Comparison of ENCODE assay signal across 27 cellular contexts in the genomic region with DNA sequence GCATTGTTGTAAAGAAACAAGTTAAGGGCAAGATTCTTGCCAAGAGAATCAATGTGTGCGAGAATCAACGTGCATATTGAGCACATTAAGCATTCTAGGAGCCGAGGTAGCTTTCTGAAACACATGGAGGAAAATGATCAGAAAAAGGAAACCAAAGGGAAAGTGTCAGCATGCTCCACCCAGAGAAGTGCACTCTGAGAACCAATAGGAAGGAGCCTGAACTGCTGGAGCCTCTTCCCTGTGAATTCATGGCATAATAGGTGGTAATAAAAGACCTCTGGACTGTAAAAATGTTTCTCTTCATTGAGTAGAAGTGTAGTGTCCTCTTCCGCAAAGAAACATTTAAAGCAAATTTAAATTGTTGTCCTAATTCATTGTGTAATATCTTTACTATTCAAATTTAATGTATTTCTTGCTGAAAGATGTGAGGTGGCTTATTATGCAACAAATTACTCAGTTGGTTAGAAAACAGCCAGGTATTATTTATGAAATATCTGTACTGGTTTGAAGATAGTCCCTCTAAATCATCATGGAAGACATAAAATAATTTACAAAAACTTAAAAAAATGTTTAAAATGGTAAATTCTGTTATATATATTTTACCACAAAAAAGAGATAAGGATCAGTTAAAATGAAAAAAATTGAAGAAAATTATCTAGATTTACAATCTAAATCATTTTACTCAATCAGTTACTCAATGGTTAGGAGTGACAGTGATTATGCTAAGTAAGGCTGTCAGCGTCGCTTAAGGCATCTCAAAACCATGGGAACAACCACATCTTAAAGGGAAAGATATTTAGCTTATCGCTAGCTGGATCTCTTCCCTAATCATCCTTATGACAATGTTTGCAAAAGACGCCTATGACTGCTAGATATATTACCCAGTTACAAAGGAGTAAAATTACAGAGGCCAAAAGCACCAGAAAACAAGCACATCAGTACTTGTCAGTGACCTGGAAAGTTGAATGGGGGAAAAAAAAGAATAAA.
"Had no signal": no experiment of that assay in that cellular context is flagged by ENCODE, and none has a peak within 500 bp of the region (broad histone marks: within the 10 kb centered on the region; RNA-seq: fewer than 3 reads in every experiment).

No MANE protein-coding gene starts in this region.

- H3K9ac ChIP-seq: KMS-11 had no signal

- H3K27ac Mint-ChIP-seq: activated naive CD4-positive, alpha-beta T cell treated with anti-CD3 and anti-CD28 coated beads, Interleukin-2, amount 10 ng/mL, durations not matched to agents 7 days and 5 days; activated naive CD8-positive, alpha-beta T cell treated with anti-CD3 and anti-CD28 coated beads for 36 hours; activated T-cell treated with anti-CD3 and anti-CD28 coated beads, Interleukin-2, amount 50 U/mL, for 72 hours; activated T-helper 2 cell treated with anti-CD3 and anti-CD28 coated beads, Interferon-gamma antibody, Interleukin-2, Interleukin-4, amounts not matched to agents 10 μg/mL and 5 μg/mL and 100 μg/mL, durations not matched to agents 14 hours and 24 hours and 36 hours; T-helper 1 cell treated with Interleukin-12 subunit alpha and Interleukin-12 subunit beta and Interleukin-4 antibody, amounts not matched to agents 30 μg/mL and 1 μg/mL, for 36 hours; WTC11 had no signal

- H3K27ac ChIP-seq: KMS-11 had no signal

- DNase-seq: activated CD4-positive, alpha-beta T cell treated with anti-CD3 and anti-CD28 coated beads for 48 hours; activated CD4-positive, alpha-beta T cell treated with anti-CD3 and anti-CD28 coated beads, Interleukin-2, amount 50 U/mL, for 48 hours; activated CD4-positive, CD25-positive, alpha-beta regulatory T cell treated with anti-CD3 and anti-CD28 coated beads, Interleukin-2, amount 50 U/mL, for 72 hours; activated CD8-positive, alpha-beta memory T cell treated with anti-CD3 and anti-CD28 coated beads for 24 hours; activated gamma-delta T cell treated with Interleukin-2 at 50 U/mL for 16 hours; activated naive CD4-positive, alpha-beta T cell treated with anti-CD3 and anti-CD28 coated beads, Interleukin-2, amount 10 ng/mL, durations not matched to agents 7 days and 5 days; activated naive CD8-positive, alpha-beta T cell treated with anti-CD3 and anti-CD28 coated beads for 36 hours; activated T-cell treated with anti-CD3 and anti-CD28 coated beads, Interleukin-2, amount 50 U/mL, for 72 hours; anterior cingulate cortex; caudate nucleus; MG63; MV-4-11; NCI-H1092 treated with DMSO at 0.1 percent for 48 hours; NCI-H1417 treated with DMSO at 0.1 percent for 48 hours; NCI-H1694; NCI-H2029; NCI-H2107; NCI-H2171 treated with DMSO at 0.1 percent for 48 hours; NCI-H510A treated with DMSO at 0.1 percent for 48 hours; NCI-H69; PC-3; SHP77 treated with DMSO at 0.1 percent for 48 hours had no signal

- ATAC-seq: activated T-cell treated with anti-CD3 and anti-CD28 coated beads, Interleukin-2, amount 50 U/mL, for 72 hours; PC-3; WTC11 had no signal

- H3K27me3 ChIP-seq: MG63 had no signal

- H3K4me2 ChIP-seq: KMS-11 had no signal

- H3K4me3 ChIP-seq: MG63 had no signal

- H3K9me3 ChIP-seq: MG63 had no signal

- H3K9me3 Mint-ChIP-seq: activated naive CD4-positive, alpha-beta T cell treated with anti-CD3 and anti-CD28 coated beads, Interleukin-2, amount 10 ng/mL, durations not matched to agents 7 days and 5 days; activated naive CD8-positive, alpha-beta T cell treated with anti-CD3 and anti-CD28 coated beads for 36 hours; activated T-cell treated with anti-CD3 and anti-CD28 coated beads, Interleukin-2, amount 50 U/mL, for 72 hours; activated T-helper 2 cell treated with anti-CD3 and anti-CD28 coated beads, Interferon-gamma antibody, Interleukin-2, Interleukin-4, amounts not matched to agents 10 μg/mL and 5 μg/mL and 100 μg/mL, durations not matched to agents 14 hours and 24 hours and 36 hours; T-helper 1 cell treated with Interleukin-12 subunit alpha and Interleukin-12 subunit beta and Interleukin-4 antibody, amounts not matched to agents 30 μg/mL and 1 μg/mL, for 36 hours; WTC11 had no signal

- H3K4me3 Mint-ChIP-seq: activated naive CD4-positive, alpha-beta T cell treated with anti-CD3 and anti-CD28 coated beads, Interleukin-2, amount 10 ng/mL, durations not matched to agents 7 days and 5 days; activated naive CD8-positive, alpha-beta T cell treated with anti-CD3 and anti-CD28 coated beads for 36 hours; activated T-cell treated with anti-CD3 and anti-CD28 coated beads, Interleukin-2, amount 50 U/mL, for 72 hours; T-helper 1 cell treated with Interleukin-12 subunit alpha and Interleukin-12 subunit beta and Interleukin-4 antibody, amounts not matched to agents 30 μg/mL and 1 μg/mL, for 36 hours; WTC11 had no signal

- H3K27me3 Mint-ChIP-seq: activated naive CD4-positive, alpha-beta T cell treated with anti-CD3 and anti-CD28 coated beads, Interleukin-2, amount 10 ng/mL, durations not matched to agents 7 days and 5 days; activated naive CD8-positive, alpha-beta T cell treated with anti-CD3 and anti-CD28 coated beads for 36 hours had no signal

- H3K4me1 Mint-ChIP-seq: activated naive CD8-positive, alpha-beta T cell treated with anti-CD3 and anti-CD28 coated beads for 36 hours; WTC11 had no signal

- FAIRE-seq: RCC 7860 had no signal
